Comparison of ENCODE assay signal across 26 cellular contexts in the genomic region with DNA sequence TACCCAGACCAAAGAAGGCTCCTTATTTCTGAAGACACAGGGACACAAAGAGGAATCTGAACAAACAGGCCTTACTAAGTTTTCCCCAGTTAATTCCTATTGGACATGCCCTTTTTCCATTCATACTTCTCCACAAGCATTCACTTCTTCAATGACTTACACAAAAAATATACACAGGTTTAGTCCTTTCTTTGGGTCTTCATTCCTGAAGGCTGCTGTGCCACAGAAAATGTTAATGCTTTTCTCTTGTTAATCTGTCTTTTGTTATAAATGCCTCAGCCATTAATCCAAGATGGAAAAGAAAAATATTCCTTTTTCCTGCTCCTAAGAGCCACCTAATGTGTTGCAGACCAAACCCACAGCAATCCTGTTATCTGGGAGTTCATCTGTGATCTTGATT.
DNase-seq lines count a peak whose midpoint lies in the region; ATAC-seq, FAIRE-seq and TF ChIP-seq lines count a peak whose summit lies in the region.
"Had no signal": no experiment of that assay in that cellular context is flagged by ENCODE, and none has a peak within 500 bp of the region (broad histone marks: within the 10 kb centered on the region; RNA-seq: fewer than 3 reads in every experiment).

No MANE protein-coding gene starts in this region.

- H3K9me2 ChIP-seq in OCI-LY1 (ENCODE audit: low read depth, low read length), result no peaks in the 10 kb centered on the region

- DNase-seq in GM19239 (ENCODE audit: insufficient read length, low spot score) (no peak), memory B cell (ENCODE audit: low spot score in 2 of 2) (no peak), HuH-7.5 (ENCODE audit: low spot score) (no peak), WERI-Rb-1 (no peak)
- no peak for DNase-seq in stimulated activated CD4-positive, alpha-beta T cell treated with anti-CD3 and anti-CD28 coated beads, Interleukin-15, amount 100 ng/mL, for 24 hours
- DNase-seq: DMS153, DND-41, H7, KG1, NCI-H1092, NCI-H1417 treated with DMSO at 0.1 percent for 48 hours, NCI-H1694 treated with DMSO at 0.1 percent for 48 hours, NCI-H2081, NCI-H2171, NCI-H226, NCI-H510A, NCI-H69, OCI-M1, Peyer's patch, SIG-M5, SW 1271 had no signal

- H3K27ac ChIP-seq in OCI-LY1 (ENCODE audit: low read depth, low read length, poor library complexity, severe bottlenecking) (peak overlapping the region; percentile 100), WERI-Rb-1 (no peak overlapping the region)
- H3K27ac ChIP-seq: A549, SK-N-MC had no signal

- H3K36me3 ChIP-seq in OCI-LY1 (ENCODE audit: insufficient read depth, low read length) (peaks cover 12% of the 10 kb centered on the region), WERI-Rb-1 (no peaks in the 10 kb centered on the region)
- H3K36me3 ChIP-seq: Peyer's patch had no signal

- no peak overlapping the region for H2AFZ ChIP-seq in OCI-LY1 (ENCODE audit: low read length)

- H4K20me1 ChIP-seq in OCI-LY1 (ENCODE audit: insufficient read depth, low read length), result no peaks in the 10 kb centered on the region

- H3K27me3 Mint-ChIP-seq in memory B cell, result no peaks in the 10 kb centered on the region

- H3K27me3 ChIP-seq in OCI-LY1 (ENCODE audit: insufficient read depth, low read length) (no peaks in the 10 kb centered on the region), WERI-Rb-1 (ENCODE audit: insufficient read depth, low read depth, severe bottlenecking) (no peaks in the 10 kb centered on the region)
- H3K27me3 ChIP-seq: Peyer's patch had no signal

- H3K4me3 ChIP-seq in OCI-LY1 (ENCODE audit: low read depth, low read length, poor library complexity, severe bottlenecking) (no peak overlapping the region), WERI-Rb-1 (ENCODE audit: low read depth, low read length) (no peak overlapping the region)
- H3K4me3 ChIP-seq: A549, Peyer's patch, SK-N-MC had no signal

- H3K4me1 Mint-ChIP-seq in memory B cell, result peaks cover 62% of the 10 kb centered on the region

- H3K9me3 Mint-ChIP-seq in memory B cell, result peaks cover 2% of the 10 kb centered on the region

- FAIRE-seq in GM19239 (lab: Jason Lieb, UNC), result peak; percentile 75
- FAIRE-seq: A549, HTR-8/SVneo had no signal

- H3K9me3 ChIP-seq in OCI-LY1 (ENCODE audit: low read length) (peaks cover 9% of the 10 kb centered on the region), WERI-Rb-1 (ENCODE audit: severe bottlenecking) (no peaks in the 10 kb centered on the region)
- H3K9me3 ChIP-seq: Peyer's patch had no signal

- H3K4me3 Mint-ChIP-seq in memory B cell, result no peak overlapping the region

- H3K9ac ChIP-seq in OCI-LY1 (ENCODE audit: low read length), result peak overlapping the region; percentile 79

- peaks cover 3% of the 10 kb centered on the region for H3K36me3 Mint-ChIP-seq in memory B cell

- peak overlapping the region; percentile 84 for H3K4me2 ChIP-seq in OCI-LY1 (ENCODE audit: low read length)
- H3K4me2 ChIP-seq: A549 had no signal

- TF ChIP-seq CTCF in OCI-LY1 (IDR thresholded peaks at IDR 0.05; ENCODE audit: low read length) (no peak), WERI-Rb-1 (IDR thresholded peaks at IDR 0.05; ENCODE audit: low read depth, low read length) (no peak)

- H3F3A ChIP-seq in OCI-LY1 (ENCODE audit: insufficient read depth, low read length), result peaks cover 18% of the 10 kb centered on the region; the same call in 1 of the 2 replicates

- ATAC-seq in memory B cell (ENCODE audit: low read depth) (no peak), HG02981 (IDR thresholded peaks at IDR 0.05; ENCODE audit: unreplicated experiment) (no peak)
- ATAC-seq: A549 had no signal

- H3K79me2 ChIP-seq in OCI-LY1 (ENCODE audit: insufficient read depth, low read length), result no peaks in the 10 kb centered on the region

- H3K27ac Mint-ChIP-seq in memory B cell, result peak overlapping the region; percentile 97

- H3K4me1 ChIP-seq in OCI-LY1 (ENCODE audit: insufficient read depth, low read length, severe bottlenecking), result peaks cover 88% of the 10 kb centered on the region
- H3K4me1 ChIP-seq: A549 had no signal
